In the genomic region with DNA sequence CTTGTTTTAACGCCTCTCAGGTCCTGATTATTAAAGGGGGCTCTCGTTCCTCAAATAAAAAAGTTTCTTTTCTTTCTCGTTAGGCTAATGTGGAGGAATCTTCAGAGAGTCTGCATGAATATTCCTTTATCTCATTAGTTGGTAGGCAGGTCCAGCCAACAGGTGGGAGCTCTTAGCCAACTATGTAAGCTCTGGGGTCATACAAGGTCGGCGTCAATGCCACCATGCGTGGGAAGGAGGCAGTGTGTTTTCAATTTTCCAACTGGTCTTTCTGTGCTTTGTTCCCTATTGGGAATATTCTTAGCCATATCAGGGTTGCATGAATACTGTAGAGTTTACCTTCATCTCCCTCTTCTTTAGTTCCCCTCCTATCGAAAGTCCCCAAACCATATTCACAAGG, we compare ENCODE assay signal across 16 cellular contexts.
DNase-seq lines count a peak whose midpoint lies in the region; TF ChIP-seq lines count a peak whose summit lies in the region.
"Had no signal": no experiment of that assay in that cellular context is flagged by ENCODE, and none has a peak within 500 bp of the region (broad histone marks: within the 10 kb centered on the region; RNA-seq: fewer than 3 reads in every experiment).

No MANE protein-coding gene starts in this region.

- H2BK5ac ChIP-seq in mesendoderm (ENCODE audit: low read length) = no peak overlapping the region

- no peak overlapping the region for H3K23ac ChIP-seq in mesendoderm (ENCODE audit: low read length)

- H3K9ac ChIP-seq in mesendoderm (ENCODE audit: low read length) = no peak overlapping the region
- H3K9ac ChIP-seq: BLaER1 treated with 17β-estradiol and CSF1 and Interleukin-3, amounts not matched to agents 10 nM and 100 nM had no signal

- H2BK120ac ChIP-seq in mesendoderm (ENCODE audit: low read depth, low read length) = no peak overlapping the region

- no peak overlapping the region for H4K5ac ChIP-seq in mesendoderm (ENCODE audit: low read length)

- H3K4me1 ChIP-seq in mesendoderm (ENCODE audit: control insufficient read depth, low read depth, low read length) (no peaks in the 10 kb centered on the region), SJCRH30 (peaks cover 6% of the 10 kb centered on the region), ascending aorta (peaks cover 0 to 8% of the 10 kb centered on the region in 2 donors)

- H4K8ac ChIP-seq in mesendoderm (ENCODE audit: low read depth, low read length) = no peak overlapping the region

- H3K79me1 ChIP-seq in mesendoderm (ENCODE audit: low read length) = no peaks in the 10 kb centered on the region

- no CpG with 5 or more reads among the region's 7 CpGs for WGBS in mesendoderm (ENCODE audit: extremely low coverage, insufficient coverage, low lambda C conversion rate)

- peak overlapping the region; percentile 23 for H2BK15ac ChIP-seq in mesendoderm (replicated peaks; ENCODE audit: low read depth)

- no peak overlapping the region for H3K4me2 ChIP-seq in mesendoderm (ENCODE audit: low read length)
- H3K4me2 ChIP-seq: A549; BLaER1 treated with 17β-estradiol and CSF1 and Interleukin-3, amounts not matched to agents 10 nM and 100 nM had no signal

- DNase-seq in NCI-H82 (lab: John Stamatoyannopoulos, UW) (peak; percentile 19), NCI-H82 treated with DMSO at 0.1 percent for 48 hours (lab: John Stamatoyannopoulos, UW; ENCODE audit: unreplicated experiment) (no peak), mesendoderm (no peak), SJCRH30 (no peak), ascending aorta (ENCODE audit: low spot score in 2 of 2) (no peak)
- DNase-seq: AML-193; Caco-2; Calu3; CD4-positive, alpha-beta T cell; CD8-positive, alpha-beta T cell; DMS79 treated with DMSO at 0.1 percent for 48 hours; GF-D8 had no signal

- intact Hi-C loops in ascending aorta (cut with DNase I) = no loop called here

- TF ChIP-seq CTCF in ascending aorta (IDR thresholded peaks at IDR 0.05) = no peak

- H3K27me3 ChIP-seq in mesendoderm (ENCODE audit: insufficient read depth, low read length, poor library complexity) (no peaks in the 10 kb centered on the region), SJCRH30 (peaks cover 3% of the 10 kb centered on the region), ascending aorta (no peaks in the 10 kb centered on the region)
- H3K27me3 ChIP-seq: BLaER1 treated with 17β-estradiol and CSF1 and Interleukin-3, amounts not matched to agents 10 nM and 100 nM had no signal

- no peak overlapping the region for H3K4ac ChIP-seq in mesendoderm (ENCODE audit: low read depth, low read length)

- H3K79me2 ChIP-seq in mesendoderm (ENCODE audit: control insufficient read depth, insufficient read depth, low read length) = no peaks in the 10 kb centered on the region

- H2AK5ac ChIP-seq in mesendoderm (ENCODE audit: low read length) = no peak overlapping the region

- no peaks in the 10 kb centered on the region for H3K9me3 ChIP-seq in SJCRH30 (replicated peaks)
- no peaks in the 10 kb centered on the region for H3K9me3 ChIP-seq in ascending aorta
- H3K9me3 ChIP-seq: A549; BLaER1 treated with 17β-estradiol and CSF1 and Interleukin-3, amounts not matched to agents 10 nM and 100 nM; Caco-2 had no signal

- H3K36me3 ChIP-seq in mesendoderm (ENCODE audit: control insufficient read depth, insufficient read depth, low read length) = no peaks in the 10 kb centered on the region
- no peaks in the 10 kb centered on the region for H3K36me3 ChIP-seq in SJCRH30
- H3K36me3 ChIP-seq in ascending aorta = no peaks in the 10 kb centered on the region
- H3K36me3 ChIP-seq: BLaER1 treated with 17β-estradiol and CSF1 and Interleukin-3, amounts not matched to agents 10 nM and 100 nM had no signal

- H3K4me3 ChIP-seq in mesendoderm (ENCODE audit: low read length) = no peak overlapping the region
- no peak overlapping the region for H3K4me3 ChIP-seq in SJCRH30
- no peak overlapping the region for H3K4me3 ChIP-seq in ascending aorta
- H3K4me3 ChIP-seq: A549; BLaER1 treated with 17β-estradiol and CSF1 and Interleukin-3, amounts not matched to agents 10 nM and 100 nM had no signal

- no peak overlapping the region for H3K18ac ChIP-seq in mesendoderm (ENCODE audit: low read length)

- H3K56ac ChIP-seq in mesendoderm (ENCODE audit: low read length) = no peak overlapping the region

- no peak overlapping the region for H3K27ac ChIP-seq in mesendoderm (ENCODE audit: low read depth, low read length)
- no peak overlapping the region for H3K27ac ChIP-seq in SJCRH30
- no peak overlapping the region for H3K27ac ChIP-seq in ascending aorta
- H3K27ac ChIP-seq: 22Rv1; A549; BLaER1 treated with 17β-estradiol and CSF1 and Interleukin-3, amounts not matched to agents 10 nM and 100 nM; C4-2B had no signal
